In the genomic region with DNA sequence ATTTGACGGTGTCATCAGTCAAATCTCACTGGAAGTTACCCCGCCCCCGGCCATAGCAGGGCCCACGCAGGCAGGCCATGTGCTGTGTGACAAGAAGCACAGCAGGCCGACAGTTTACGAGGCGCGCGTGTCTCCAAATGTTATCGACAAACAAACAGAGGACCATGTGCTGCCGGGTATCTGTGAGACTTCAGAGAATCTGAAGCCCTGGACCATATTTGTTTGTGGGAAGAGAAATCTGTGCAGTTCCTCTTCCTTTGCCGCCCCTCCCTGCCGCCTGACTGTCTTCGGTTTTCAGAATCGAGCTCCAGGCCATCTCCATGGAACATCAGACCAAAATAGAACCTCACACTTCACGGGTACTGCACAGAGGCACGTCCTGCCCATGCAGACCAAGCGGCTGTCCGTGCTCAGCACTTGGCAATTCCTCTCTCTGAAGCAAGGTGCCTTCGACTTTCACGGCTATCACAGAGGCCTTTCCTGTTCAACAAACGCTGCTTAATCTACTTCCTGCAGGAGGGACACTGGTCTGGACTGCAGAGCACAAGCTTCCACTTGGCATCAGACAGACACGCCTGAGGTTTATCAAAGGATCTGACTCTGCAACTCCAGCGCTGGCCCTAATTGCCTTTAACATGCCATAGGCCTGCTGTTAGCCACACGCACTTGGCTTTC, we compare ENCODE assay signal across 9 cellular contexts.
DNase-seq lines count a peak whose midpoint lies in the region; ATAC-seq and TF ChIP-seq lines count a peak whose summit lies in the region.
"Had no signal": no experiment of that assay in that cellular context is flagged by ENCODE, and none has a peak within 500 bp of the region (broad histone marks: within the 10 kb centered on the region; RNA-seq: fewer than 3 reads in every experiment).

No MANE protein-coding gene starts in this region.

- no peak for TF ChIP-seq CTCF in type B pancreatic cell (conservative IDR thresholded peaks at IDR 0.05)
- no peak for TF ChIP-seq CTCF in Calu3 (IDR thresholded peaks at IDR 0.05; ENCODE audit: unreplicated experiment)

- peak; percentile 21 for DNase-seq in NCI-H82 (lab: John Stamatoyannopoulos, UW)
- DNase-seq in NCI-H82 treated with DMSO at 0.1 percent for 48 hours (lab: John Stamatoyannopoulos, UW; ENCODE audit: unreplicated experiment) = no peak
- DNase-seq in cerebellar cortex (ENCODE audit: low spot score) = peak; percentile 67
- DNase-seq in mucosa of gallbladder (ENCODE audit: low spot score) = peak; percentile 26
- no peak for DNase-seq in type B pancreatic cell (ENCODE audit: extremely low spot score, unreplicated experiment)
- no peak for DNase-seq in posterior vena cava (ENCODE audit: low spot score)
- no peak for DNase-seq in Calu3
- DNase-seq: RPMI8226 had no signal

- CTCF ChIA-PET in Calu3 (lab: Charles Lee) = no interaction called here

- no TSS peak for BruUV-seq in Calu3 (replicated peaks; lab: Mats Ljungman, UMichigan)

- H3K9me3 Mint-ChIP-seq in type B pancreatic cell (no peaks in the 10 kb centered on the region), Calu3 (ENCODE audit: low read depth, unreplicated experiment) (no peaks in the 10 kb centered on the region)

- H3K27me3 Mint-ChIP-seq in type B pancreatic cell = no peaks in the 10 kb centered on the region
- H3K27me3 Mint-ChIP-seq in Calu3 (ENCODE audit: unreplicated experiment) = no peaks in the 10 kb centered on the region

- peaks cover 6% of the 10 kb centered on the region for H3K36me3 Mint-ChIP-seq in type B pancreatic cell
- no peaks in the 10 kb centered on the region for H3K36me3 Mint-ChIP-seq in Calu3 (ENCODE audit: insufficient read depth, unreplicated experiment)

- H3K27ac Mint-ChIP-seq in type B pancreatic cell (peak overlapping the region; percentile 63), Calu3 (ENCODE audit: unreplicated experiment) (no peak overlapping the region)

- H3K4me3 Mint-ChIP-seq in type B pancreatic cell = no peak overlapping the region
- H3K4me3 Mint-ChIP-seq in Calu3 (ENCODE audit: low read depth, unreplicated experiment) = no peak overlapping the region

- H3K4me1 Mint-ChIP-seq in type B pancreatic cell (ENCODE audit: unreplicated experiment) = peaks cover 6% of the 10 kb centered on the region
- no peaks in the 10 kb centered on the region for H3K4me1 Mint-ChIP-seq in Calu3 (ENCODE audit: low read depth, unreplicated experiment)

- ATAC-seq in HG03520 (IDR thresholded peaks at IDR 0.05; ENCODE audit: unreplicated experiment) = no peak

- intact Hi-C loops in posterior vena cava (cut with DNase I) = no loop called here
- intact Hi-C loops in Calu3 (cut with micrococcal nuclease; ENCODE audit: unreplicated experiment) = no loop called here

Comparison
In these comparisons a context has a peak if more than half of its experiments do, and no peak if none do; other contexts are left out.
1. DNase-seq: peak in NCI-H82 (single experiment), cerebellar cortex (single experiment) and mucosa of gallbladder (single experiment); none in NCI-H82 treated with DMSO at 0.1 percent for 48 hours (single experiment), type B pancreatic cell (single experiment), posterior vena cava (single experiment) and Calu3 (single experiment).